In the genomic region with DNA sequence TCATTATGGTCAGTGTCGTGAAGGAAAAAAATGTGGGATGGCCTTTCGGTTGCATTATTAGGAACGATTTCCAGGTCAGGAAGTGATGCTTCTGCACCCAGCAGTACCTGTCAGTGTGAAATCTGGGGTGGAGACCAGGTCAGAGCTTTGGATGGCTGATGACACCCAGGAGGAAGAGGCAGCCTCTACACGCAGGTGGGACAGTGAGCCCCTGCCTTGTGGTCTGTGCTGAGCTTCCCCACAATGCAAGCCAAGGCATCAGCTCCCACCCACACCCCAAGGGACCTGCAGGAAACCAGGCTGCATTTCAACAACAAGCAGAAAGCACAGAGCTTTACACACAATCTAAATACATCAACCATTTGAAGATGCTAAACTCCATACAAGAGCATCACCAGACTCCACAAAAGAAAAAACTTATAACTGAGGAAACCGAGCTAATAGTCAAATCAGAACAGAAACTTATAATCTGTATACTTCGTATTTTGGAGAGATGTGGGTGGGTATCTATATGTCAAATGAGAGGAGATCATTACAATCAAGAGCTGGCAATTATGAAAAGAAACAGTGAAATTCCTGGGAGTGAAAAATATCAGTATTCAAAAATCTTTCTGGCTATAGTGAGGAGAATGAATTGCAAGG, we compare ENCODE assay signal across 17 cellular contexts.
DNase-seq lines count a peak whose midpoint lies in the region; ATAC-seq and TF ChIP-seq lines count a peak whose summit lies in the region.
"Had no signal": no experiment of that assay in that cellular context is flagged by ENCODE, and none has a peak within 500 bp of the region (broad histone marks: within the 10 kb centered on the region; RNA-seq: fewer than 3 reads in every experiment).

No MANE protein-coding gene starts in this region.

- no peak for DNase-seq in activated naive CD8-positive, alpha-beta T cell treated with anti-CD3 and anti-CD28 coated beads, Interleukin-2, amount 50 U/mL, for 24 hours
- DNase-seq in activated CD4-positive, CD25-positive, alpha-beta regulatory T cell (lab: John Stamatoyannopoulos, UW), result no peak
- no peak for DNase-seq in colonic mucosa
- no peak for DNase-seq in activated T-cell treated with anti-CD3 and anti-CD28 coated beads, Interleukin-2, amount 50 U/mL, for 48 hours
- DNase-seq: activated naive CD4-positive, alpha-beta T cell; KG1; NCI-H1105 treated with DMSO at 0.1 percent for 48 hours; NK-92 treated with Interleukin-12 subunit alpha and Interleukin-12 subunit beta, amount 100 ng/mL, for 24 hours; occipital lobe; stimulated activated CD4-positive, alpha-beta T cell treated with anti-CD3 and anti-CD28 coated beads, Interleukin-4, amount 100 ng/mL, for 1 hour; upper lobe of left lung had no signal

- H3K36me3 ChIP-seq in BLaER1 treated with 17β-estradiol and CSF1 and Interleukin-3, amounts not matched to agents 10 nM and 100 nM, result peaks cover 15 to 56% (median 37%) of the 10 kb centered on the region in 11 experiments; a peak in 20 of 22 replicates
- no peaks in the 10 kb centered on the region for H3K36me3 ChIP-seq in colonic mucosa
- H3K36me3 ChIP-seq: upper lobe of left lung had no signal

- H3K4me3 Mint-ChIP-seq in activated naive CD8-positive, alpha-beta T cell treated with anti-CD3 and anti-CD28 coated beads, Interleukin-2, amount 50 U/mL, for 24 hours, result no peak overlapping the region
- H3K4me3 Mint-ChIP-seq: dendritic cell treated with granulocyte-macrophage colony-stimulating factor and Interleukin-4, amounts not matched to agents 40 ng/mL and 50 ng/mL, for 4 days had no signal

- H3K4me2 ChIP-seq in BLaER1 treated with 17β-estradiol and CSF1 and Interleukin-3, amounts not matched to agents 10 nM and 100 nM, result peak overlapping the region in 10 of 11 experiments; percentile 44 to 85 (median 73); a peak in 18 of 22 replicates

- H4K20me1 ChIP-seq in BLaER1 treated with 17β-estradiol and CSF1 and Interleukin-3, amounts not matched to agents 10 nM and 100 nM, result peaks cover 0 to 3% (median 0%) of the 10 kb centered on the region in 11 experiments; a peak in 3 of 22 replicates

- no peak for TF ChIP-seq CTCF in colonic mucosa (IDR thresholded peaks at IDR 0.05)

- intact Hi-C loops in colonic mucosa (cut with DNase I), result no loop called here

- H3K36me3 Mint-ChIP-seq in activated naive CD8-positive, alpha-beta T cell treated with anti-CD3 and anti-CD28 coated beads, Interleukin-2, amount 50 U/mL, for 24 hours (ENCODE audit: low read depth), result peaks cover 4% of the 10 kb centered on the region

- H3K4me3 ChIP-seq in BLaER1 treated with 17β-estradiol and CSF1 and Interleukin-3, amounts not matched to agents 10 nM and 100 nM, result peak overlapping the region in 1 of 10 experiments; percentile 5; a peak in 2 of 20 replicates
- H3K4me3 ChIP-seq in colonic mucosa, result no peak overlapping the region
- H3K4me3 ChIP-seq: upper lobe of left lung had no signal

- peak overlapping the region; percentile 5 for H3K27ac Mint-ChIP-seq in activated naive CD8-positive, alpha-beta T cell treated with anti-CD3 and anti-CD28 coated beads, Interleukin-2, amount 50 U/mL, for 24 hours
- H3K27ac Mint-ChIP-seq: dendritic cell treated with granulocyte-macrophage colony-stimulating factor and Interleukin-4, amounts not matched to agents 40 ng/mL and 50 ng/mL, for 4 days had no signal

- peak; percentile 40 for ATAC-seq in GM19025 (IDR thresholded peaks at IDR 0.05; ENCODE audit: low read depth, unreplicated experiment)
- ATAC-seq in HG03108 (IDR thresholded peaks at IDR 0.05; ENCODE audit: unreplicated experiment), result peak; percentile 35
- ATAC-seq in activated naive CD8-positive, alpha-beta T cell treated with anti-CD3 and anti-CD28 coated beads, Interleukin-2, amount 50 U/mL, for 24 hours, result no peak
- ATAC-seq in HG02678 (IDR thresholded peaks at IDR 0.05; ENCODE audit: unreplicated experiment), result no peak
- ATAC-seq: Right ventricle myocardium inferior had no signal

- no peaks in the 10 kb centered on the region for H3K9me3 Mint-ChIP-seq in activated naive CD8-positive, alpha-beta T cell treated with anti-CD3 and anti-CD28 coated beads, Interleukin-2, amount 50 U/mL, for 24 hours
- H3K9me3 Mint-ChIP-seq: dendritic cell treated with granulocyte-macrophage colony-stimulating factor and Interleukin-4, amounts not matched to agents 40 ng/mL and 50 ng/mL, for 4 days had no signal

- H3K27me3 ChIP-seq in BLaER1 treated with 17β-estradiol and CSF1 and Interleukin-3, amounts not matched to agents 10 nM and 100 nM, result no peaks in the 10 kb centered on the region
- no peaks in the 10 kb centered on the region for H3K27me3 ChIP-seq in colonic mucosa
- H3K27me3 ChIP-seq: upper lobe of left lung had no signal

- H3K9me3 ChIP-seq in BLaER1 treated with 17β-estradiol and CSF1 and Interleukin-3, amounts not matched to agents 10 nM and 100 nM (replicated peaks in 1 of 11), result no peaks in the 10 kb centered on the region; a peak in 1 of 22 replicates
- no peaks in the 10 kb centered on the region for H3K9me3 ChIP-seq in colonic mucosa
- H3K9me3 ChIP-seq: upper lobe of left lung had no signal

- H3K4me1 ChIP-seq in BLaER1 treated with 17β-estradiol and CSF1 and Interleukin-3, amounts not matched to agents 10 nM and 100 nM, result peaks cover 36 to 66% (median 54%) of the 10 kb centered on the region in 10 experiments
- H3K4me1 ChIP-seq in colonic mucosa, result no peaks in the 10 kb centered on the region

- H3K4me1 Mint-ChIP-seq in activated naive CD8-positive, alpha-beta T cell treated with anti-CD3 and anti-CD28 coated beads, Interleukin-2, amount 50 U/mL, for 24 hours, result peaks cover 25% of the 10 kb centered on the region

- peak overlapping the region in 7 of 11 experiments; percentile 61 to 78 (median 72); a peak in 14 of 22 replicates for H3K27ac ChIP-seq in BLaER1 treated with 17β-estradiol and CSF1 and Interleukin-3, amounts not matched to agents 10 nM and 100 nM
- H3K27ac ChIP-seq in colonic mucosa, result no peak overlapping the region
- H3K27ac ChIP-seq: upper lobe of left lung had no signal

- H3K27me3 Mint-ChIP-seq in activated naive CD8-positive, alpha-beta T cell treated with anti-CD3 and anti-CD28 coated beads, Interleukin-2, amount 50 U/mL, for 24 hours, result no peaks in the 10 kb centered on the region

- H3K9ac ChIP-seq in BLaER1 treated with 17β-estradiol and CSF1 and Interleukin-3, amounts not matched to agents 10 nM and 100 nM, result peak overlapping the region in 6 of 11 experiments; percentile 30 to 61 (median 50); a peak in 10 of 22 replicates
- H3K9ac ChIP-seq in colonic mucosa (ENCODE audit: low read depth in 2 of 2, low read length in 2 of 2), result no peak overlapping the region

Comparison
In these comparisons a context has a peak if more than half of its experiments do, and no peak if none do; other contexts are left out.
1. H3K9ac ChIP-seq: peak in BLaER1 treated with 17β-estradiol and CSF1 and Interleukin-3, amounts not matched to agents 10 nM and 100 nM (6 of 11); none in colonic mucosa (0 of 2).
2. ATAC-seq: peak in GM19025 (single experiment) and HG03108 (single experiment); none in activated naive CD8-positive, alpha-beta T cell treated with anti-CD3 and anti-CD28 coated beads, Interleukin-2, amount 50 U/mL, for 24 hours (single experiment) and HG02678 (single experiment).